In the genomic region with DNA sequence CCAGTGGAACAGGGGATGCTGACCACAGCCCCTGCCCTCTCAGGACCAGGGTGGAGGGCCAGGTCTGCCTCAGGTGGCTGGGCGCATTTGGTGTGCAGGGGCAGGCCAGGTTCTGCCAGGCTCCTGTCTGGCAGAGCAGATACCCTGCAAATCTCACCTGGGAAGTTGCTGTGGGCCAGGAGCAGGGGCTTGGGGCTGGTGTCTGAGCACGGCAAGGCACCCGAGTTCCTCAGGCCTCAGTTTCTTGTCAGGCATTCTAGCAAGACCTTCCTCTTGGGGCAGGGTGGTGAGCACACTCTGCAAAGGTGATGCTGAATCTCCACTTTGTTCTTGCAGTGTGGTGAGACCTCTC, we compare ENCODE assay signal across 3 cellular contexts.
TF ChIP-seq lines count a peak whose summit lies in the region.

No MANE protein-coding gene starts in this region.

TF ChIP-seq in A549, 52 proteins besides CTCF, POLR2A, EP300 and RAD21:
- no peak for TF ChIP-seq KDM5A (IDR thresholded peaks at IDR 0.05)
- TF ChIP-seq PHF8 (IDR thresholded peaks at IDR 0.05; ENCODE audit: borderline replicate concordance, low read depth) = no peak
- no peak for TF ChIP-seq MAZ (IDR thresholded peaks at IDR 0.05; ENCODE audit: borderline replicate concordance, low read depth, low read length)
- no peak for TF ChIP-seq ZNF302 (CRISPR knock-in tag; IDR thresholded peaks at IDR 0.05)
- TF ChIP-seq EHMT2 (IDR thresholded peaks at IDR 0.05; ENCODE audit: low read depth) = no peak
- no peak for TF ChIP-seq NFE2L2 (conservative IDR thresholded peaks at IDR 0.05; ENCODE audit: low read length)
TF ChIP-seq in A549: peak in this region for 0.

TF ChIP-seq in HCT116, 20 proteins besides CTCF, POLR2A, EP300 and RAD21:
- TF ChIP-seq, protein P1, sequence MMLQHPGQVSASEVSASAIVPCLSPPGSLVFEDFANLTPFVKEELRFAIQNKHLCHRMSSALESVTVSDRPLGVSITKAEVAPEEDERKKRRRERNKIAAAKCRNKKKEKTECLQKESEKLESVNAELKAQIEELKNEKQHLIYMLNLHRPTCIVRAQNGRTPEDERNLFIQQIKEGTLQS (IDR thresholded peaks at IDR 0.05) = no peak
- TF ChIP-seq, protein P2, sequence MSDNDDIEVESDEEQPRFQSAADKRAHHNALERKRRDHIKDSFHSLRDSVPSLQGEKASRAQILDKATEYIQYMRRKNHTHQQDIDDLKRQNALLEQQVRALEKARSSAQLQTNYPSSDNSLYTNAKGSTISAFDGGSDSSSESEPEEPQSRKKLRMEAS (IDR thresholded peaks at IDR 0.05) = no peak
- TF ChIP-seq ZFX (IDR thresholded peaks at IDR 0.05) (no peak), FOSL1 (IDR thresholded peaks at IDR 0.05; ENCODE audit: low read depth) (no peak), EZH2 (IDR thresholded peaks at IDR 0.05) (no peak), SRF (IDR thresholded peaks at IDR 0.05; ENCODE audit: low read depth) (no peak), SIN3A (IDR thresholded peaks at IDR 0.05; ENCODE audit: low read depth) (no peak), CBX3 (IDR thresholded peaks at IDR 0.05; ENCODE audit: low read depth) (no peak), ELF1 (IDR thresholded peaks at IDR 0.05; ENCODE audit: borderline replicate concordance, low read depth) (no peak), EZH2phosphoT487 (IDR thresholded peaks at IDR 0.05; ENCODE audit: borderline replicate concordance) (no peak), SP1 (IDR thresholded peaks at IDR 0.05; ENCODE audit: low read depth) (no peak), EGR1 (IDR thresholded peaks at IDR 0.05; ENCODE audit: low read depth) (no peak), YY1 (IDR thresholded peaks at IDR 0.05; ENCODE audit: extremely low read depth, insufficient replicate concordance, low read depth, low read length) (no peak), POLR2AphosphoS5 (IDR thresholded peaks at IDR 0.05; ENCODE audit: low read depth, low read length) (no peak), CEBPB (IDR thresholded peaks at IDR 0.05; ENCODE audit: low read depth) (no peak), JUND (IDR thresholded peaks at IDR 0.05) (no peak)
- TF ChIP-seq, protein P3, sequence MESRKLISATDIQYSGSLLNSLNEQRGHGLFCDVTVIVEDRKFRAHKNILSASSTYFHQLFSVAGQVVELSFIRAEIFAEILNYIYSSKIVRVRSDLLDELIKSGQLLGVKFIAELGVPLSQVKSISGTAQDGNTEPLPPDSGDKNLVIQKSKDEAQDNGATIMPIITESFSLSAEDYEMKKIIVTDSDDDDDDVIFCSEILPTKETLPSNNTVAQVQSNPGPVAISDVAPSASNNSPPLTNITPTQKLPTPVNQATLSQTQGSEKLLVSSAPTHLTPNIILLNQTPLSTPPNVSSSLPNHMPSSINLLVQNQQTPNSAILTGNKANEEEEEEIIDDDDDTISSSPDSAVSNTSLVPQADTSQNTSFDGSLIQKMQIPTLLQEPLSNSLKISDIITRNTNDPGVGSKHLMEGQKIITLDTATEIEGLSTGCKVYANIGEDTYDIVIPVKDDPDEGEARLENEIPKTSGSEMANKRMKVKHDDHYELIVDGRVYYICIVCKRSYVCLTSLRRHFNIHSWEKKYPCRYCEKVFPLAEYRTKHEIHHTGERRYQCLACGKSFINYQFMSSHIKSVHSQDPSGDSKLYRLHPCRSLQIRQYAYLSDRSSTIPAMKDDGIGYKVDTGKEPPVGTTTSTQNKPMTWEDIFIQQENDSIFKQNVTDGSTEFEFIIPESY (IDR thresholded peaks at IDR 0.05; ENCODE audit: extremely low read depth, insufficient replicate concordance, low read length) = no peak
- TF ChIP-seq, protein P4, sequence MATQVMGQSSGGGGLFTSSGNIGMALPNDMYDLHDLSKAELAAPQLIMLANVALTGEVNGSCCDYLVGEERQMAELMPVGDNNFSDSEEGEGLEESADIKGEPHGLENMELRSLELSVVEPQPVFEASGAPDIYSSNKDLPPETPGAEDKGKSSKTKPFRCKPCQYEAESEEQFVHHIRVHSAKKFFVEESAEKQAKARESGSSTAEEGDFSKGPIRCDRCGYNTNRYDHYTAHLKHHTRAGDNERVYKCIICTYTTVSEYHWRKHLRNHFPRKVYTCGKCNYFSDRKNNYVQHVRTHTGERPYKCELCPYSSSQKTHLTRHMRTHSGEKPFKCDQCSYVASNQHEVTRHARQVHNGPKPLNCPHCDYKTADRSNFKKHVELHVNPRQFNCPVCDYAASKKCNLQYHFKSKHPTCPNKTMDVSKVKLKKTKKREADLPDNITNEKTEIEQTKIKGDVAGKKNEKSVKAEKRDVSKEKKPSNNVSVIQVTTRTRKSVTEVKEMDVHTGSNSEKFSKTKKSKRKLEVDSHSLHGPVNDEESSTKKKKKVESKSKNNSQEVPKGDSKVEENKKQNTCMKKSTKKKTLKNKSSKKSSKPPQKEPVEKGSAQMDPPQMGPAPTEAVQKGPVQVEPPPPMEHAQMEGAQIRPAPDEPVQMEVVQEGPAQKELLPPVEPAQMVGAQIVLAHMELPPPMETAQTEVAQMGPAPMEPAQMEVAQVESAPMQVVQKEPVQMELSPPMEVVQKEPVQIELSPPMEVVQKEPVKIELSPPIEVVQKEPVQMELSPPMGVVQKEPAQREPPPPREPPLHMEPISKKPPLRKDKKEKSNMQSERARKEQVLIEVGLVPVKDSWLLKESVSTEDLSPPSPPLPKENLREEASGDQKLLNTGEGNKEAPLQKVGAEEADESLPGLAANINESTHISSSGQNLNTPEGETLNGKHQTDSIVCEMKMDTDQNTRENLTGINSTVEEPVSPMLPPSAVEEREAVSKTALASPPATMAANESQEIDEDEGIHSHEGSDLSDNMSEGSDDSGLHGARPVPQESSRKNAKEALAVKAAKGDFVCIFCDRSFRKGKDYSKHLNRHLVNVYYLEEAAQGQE (IDR thresholded peaks at IDR 0.05; ENCODE audit: low read depth) = no peak

TF ChIP-seq in GM12878, 131 proteins besides CTCF, POLR2A, EP300 and RAD21:
- TF ChIP-seq ZNF24 (IDR thresholded peaks at IDR 0.05) = no peak
- TF ChIP-seq ZNF384 (IDR thresholded peaks at IDR 0.05; ENCODE audit: borderline replicate concordance, low read depth, low read length) = no peak
- TF ChIP-seq, protein P5, sequence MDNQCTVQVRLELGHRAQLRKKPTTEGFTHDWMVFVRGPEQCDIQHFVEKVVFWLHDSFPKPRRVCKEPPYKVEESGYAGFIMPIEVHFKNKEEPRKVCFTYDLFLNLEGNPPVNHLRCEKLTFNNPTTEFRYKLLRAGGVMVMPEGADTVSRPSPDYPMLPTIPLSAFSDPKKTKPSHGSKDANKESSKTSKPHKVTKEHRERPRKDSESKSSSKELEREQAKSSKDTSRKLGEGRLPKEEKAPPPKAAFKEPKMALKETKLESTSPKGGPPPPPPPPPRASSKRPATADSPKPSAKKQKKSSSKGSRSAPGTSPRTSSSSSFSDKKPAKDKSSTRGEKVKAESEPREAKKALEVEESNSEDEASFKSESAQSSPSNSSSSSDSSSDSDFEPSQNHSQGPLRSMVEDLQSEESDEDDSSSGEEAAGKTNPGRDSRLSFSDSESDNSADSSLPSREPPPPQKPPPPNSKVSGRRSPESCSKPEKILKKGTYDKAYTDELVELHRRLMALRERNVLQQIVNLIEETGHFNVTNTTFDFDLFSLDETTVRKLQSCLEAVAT (IDR thresholded peaks at IDR 0.05) = no peak
- no peak for TF ChIP-seq SMC3 (IDR thresholded peaks at IDR 0.05; ENCODE audit: borderline replicate concordance, low read length)
- TF ChIP-seq MEF2B (IDR thresholded peaks at IDR 0.05; ENCODE audit: partially characterized antibody, poor library complexity, severe bottlenecking) = no peak
- TF ChIP-seq, protein P6, sequence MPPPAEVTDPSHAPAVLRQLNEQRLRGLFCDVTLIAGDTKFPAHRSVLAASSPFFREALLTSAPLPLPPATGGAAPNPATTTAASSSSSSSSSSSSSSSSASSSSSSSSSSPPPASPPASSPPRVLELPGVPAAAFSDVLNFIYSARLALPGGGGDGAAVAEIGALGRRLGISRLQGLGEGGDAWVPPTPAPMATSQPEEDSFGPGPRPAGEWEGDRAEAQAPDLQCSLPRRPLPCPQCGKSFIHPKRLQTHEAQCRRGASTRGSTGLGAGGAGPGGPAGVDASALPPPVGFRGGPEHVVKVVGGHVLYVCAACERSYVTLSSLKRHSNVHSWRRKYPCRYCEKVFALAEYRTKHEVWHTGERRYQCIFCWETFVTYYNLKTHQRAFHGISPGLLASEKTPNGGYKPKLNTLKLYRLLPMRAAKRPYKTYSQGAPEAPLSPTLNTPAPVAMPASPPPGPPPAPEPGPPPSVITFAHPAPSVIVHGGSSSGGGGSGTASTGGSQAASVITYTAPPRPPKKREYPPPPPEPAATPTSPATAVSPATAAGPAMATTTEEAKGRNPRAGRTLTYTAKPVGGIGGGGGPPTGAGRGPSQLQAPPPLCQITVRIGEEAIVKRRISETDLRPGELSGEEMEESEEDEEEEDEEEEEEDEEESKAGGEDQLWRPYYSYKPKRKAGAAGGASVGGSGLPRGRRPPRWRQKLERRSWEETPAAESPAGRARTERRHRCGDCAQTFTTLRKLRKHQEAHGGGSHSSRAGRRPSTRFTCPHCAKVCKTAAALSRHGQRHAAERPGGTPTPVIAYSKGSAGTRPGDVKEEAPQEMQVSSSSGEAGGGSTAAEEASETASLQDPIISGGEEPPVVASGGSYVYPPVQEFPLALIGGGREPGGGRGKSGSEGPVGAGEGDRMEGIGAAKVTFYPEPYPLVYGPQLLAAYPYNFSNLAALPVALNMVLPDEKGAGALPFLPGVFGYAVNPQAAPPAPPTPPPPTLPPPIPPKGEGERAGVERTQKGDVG (CRISPR knock-in tag; IDR thresholded peaks at IDR 0.05) = no peak
- TF ChIP-seq EGR1 (IDR thresholded peaks at IDR 0.05; ENCODE audit: borderline replicate concordance in 1 of 2, low read depth in 2 of 2, low read length in 2 of 2) = no peak
- TF ChIP-seq MEF2A (IDR thresholded peaks at IDR 0.05; ENCODE audit: insufficient read depth, low read depth, low read length) = no peak
- no peak for TF ChIP-seq FOS (IDR thresholded peaks at IDR 0.05; ENCODE audit: borderline replicate concordance, extremely low read depth, insufficient read length)
- TF ChIP-seq NR2C1 (IDR thresholded peaks at IDR 0.05) = no peak
- no peak for TF ChIP-seq RELA (IDR thresholded peaks at IDR 0.05; ENCODE audit: borderline replicate concordance, partially characterized antibody)
- no peak for TF ChIP-seq HDAC2 (IDR thresholded peaks at IDR 0.05)
- no peak for TF ChIP-seq CEBPB (IDR thresholded peaks at IDR 0.05; ENCODE audit: borderline replicate concordance in 1 of 2, low read depth in 2 of 2, low read length in 2 of 2)
